Comparison of ENCODE assay signal across 1 cellular context in the genomic region with DNA sequence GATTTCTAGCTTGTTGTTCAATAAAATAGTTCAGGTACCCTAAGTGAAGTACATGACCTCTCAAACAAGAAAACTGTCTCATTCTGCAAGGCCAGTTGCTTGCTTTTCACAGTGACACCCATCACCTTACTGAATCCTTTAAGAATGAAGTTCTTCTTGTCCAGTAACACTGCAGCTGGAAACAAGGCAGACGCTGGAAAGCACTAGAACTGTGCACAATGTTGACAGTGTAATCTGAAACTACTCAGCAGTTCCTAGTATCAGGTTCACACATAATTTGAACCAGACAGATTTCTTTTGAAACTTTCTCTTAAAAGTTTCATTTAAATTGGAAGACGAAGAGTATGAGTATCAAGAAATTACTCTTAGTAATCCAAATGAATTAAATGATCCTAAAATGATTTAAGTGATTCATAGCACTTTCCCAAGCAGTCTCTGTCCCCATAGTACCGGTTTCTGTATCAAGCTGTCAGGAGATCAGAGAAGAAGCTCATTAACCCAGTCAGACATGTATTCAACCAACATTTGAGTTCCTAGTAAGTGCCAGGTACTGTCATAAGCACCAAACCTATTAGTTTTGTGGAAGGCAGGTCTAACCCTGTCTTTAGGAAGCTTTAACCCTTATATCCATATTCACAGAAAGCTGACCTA.
TF ChIP-seq lines count a peak whose summit lies in the region.

No MANE protein-coding gene starts in this region.

TF ChIP-seq in Ishikawa, 13 proteins besides CTCF, POLR2A, EP300 and RAD21 (continued from another document):
- TF ChIP-seq, protein P1, sequence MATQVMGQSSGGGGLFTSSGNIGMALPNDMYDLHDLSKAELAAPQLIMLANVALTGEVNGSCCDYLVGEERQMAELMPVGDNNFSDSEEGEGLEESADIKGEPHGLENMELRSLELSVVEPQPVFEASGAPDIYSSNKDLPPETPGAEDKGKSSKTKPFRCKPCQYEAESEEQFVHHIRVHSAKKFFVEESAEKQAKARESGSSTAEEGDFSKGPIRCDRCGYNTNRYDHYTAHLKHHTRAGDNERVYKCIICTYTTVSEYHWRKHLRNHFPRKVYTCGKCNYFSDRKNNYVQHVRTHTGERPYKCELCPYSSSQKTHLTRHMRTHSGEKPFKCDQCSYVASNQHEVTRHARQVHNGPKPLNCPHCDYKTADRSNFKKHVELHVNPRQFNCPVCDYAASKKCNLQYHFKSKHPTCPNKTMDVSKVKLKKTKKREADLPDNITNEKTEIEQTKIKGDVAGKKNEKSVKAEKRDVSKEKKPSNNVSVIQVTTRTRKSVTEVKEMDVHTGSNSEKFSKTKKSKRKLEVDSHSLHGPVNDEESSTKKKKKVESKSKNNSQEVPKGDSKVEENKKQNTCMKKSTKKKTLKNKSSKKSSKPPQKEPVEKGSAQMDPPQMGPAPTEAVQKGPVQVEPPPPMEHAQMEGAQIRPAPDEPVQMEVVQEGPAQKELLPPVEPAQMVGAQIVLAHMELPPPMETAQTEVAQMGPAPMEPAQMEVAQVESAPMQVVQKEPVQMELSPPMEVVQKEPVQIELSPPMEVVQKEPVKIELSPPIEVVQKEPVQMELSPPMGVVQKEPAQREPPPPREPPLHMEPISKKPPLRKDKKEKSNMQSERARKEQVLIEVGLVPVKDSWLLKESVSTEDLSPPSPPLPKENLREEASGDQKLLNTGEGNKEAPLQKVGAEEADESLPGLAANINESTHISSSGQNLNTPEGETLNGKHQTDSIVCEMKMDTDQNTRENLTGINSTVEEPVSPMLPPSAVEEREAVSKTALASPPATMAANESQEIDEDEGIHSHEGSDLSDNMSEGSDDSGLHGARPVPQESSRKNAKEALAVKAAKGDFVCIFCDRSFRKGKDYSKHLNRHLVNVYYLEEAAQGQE (IDR thresholded peaks at IDR 0.05; ENCODE audit: low read depth): peak; percentile 20; the same call in 1 of the 2 replicates
- TF ChIP-seq FOXM1 (IDR thresholded peaks at IDR 0.05; ENCODE audit: borderline replicate concordance, low read depth): peak; percentile 81; the same call in 1 of the 2 replicates
- TF ChIP-seq CEBPB (IDR thresholded peaks at IDR 0.05): no peak; the same call in 1 of the 2 replicates
- peak; percentile 78 for TF ChIP-seq NFIC (IDR thresholded peaks at IDR 0.05)
- TF ChIP-seq TCF12 (IDR thresholded peaks at IDR 0.05; ENCODE audit: low read depth): peak; percentile 93
- peak; percentile 91 for TF ChIP-seq TEAD4 (IDR thresholded peaks at IDR 0.05)
- TF ChIP-seq, protein P2, sequence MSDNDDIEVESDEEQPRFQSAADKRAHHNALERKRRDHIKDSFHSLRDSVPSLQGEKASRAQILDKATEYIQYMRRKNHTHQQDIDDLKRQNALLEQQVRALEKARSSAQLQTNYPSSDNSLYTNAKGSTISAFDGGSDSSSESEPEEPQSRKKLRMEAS (IDR thresholded peaks at IDR 0.05): peak; percentile 71
- no peak for TF ChIP-seq ZBTB7A (IDR thresholded peaks at IDR 0.05; ENCODE audit: low read depth)
- no peak for TF ChIP-seq TAF1 (IDR thresholded peaks at IDR 0.05; ENCODE audit: low read depth)
- no peak for TF ChIP-seq CREB1 (IDR thresholded peaks at IDR 0.05; ENCODE audit: low read depth)
